In genomic region chr13:100394005-100394695, GRCh38 we compare ENCODE assay signal across 8 cellular contexts.
DNase-seq lines count a peak whose midpoint lies in the region; ATAC-seq and TF ChIP-seq lines count a peak whose summit lies in the region.

No MANE protein-coding gene starts in this region.

- H3K4me3 ChIP-seq in CD8-positive, alpha-beta T cell (ENCODE audit: low read depth, low read length) = no peak overlapping the region
- H3K4me3 ChIP-seq in osteoblast (ENCODE audit: insufficient read depth, low read length) = peak overlapping the region; percentile 64
- no peak overlapping the region for H3K4me3 ChIP-seq in testis

- H3K36me3 Mint-ChIP-seq in CD8-positive, alpha-beta T cell = peaks cover 7% of the 10 kb centered on the region
- H3K36me3 Mint-ChIP-seq in activated T-cell treated with anti-CD3 and anti-CD28 coated beads, Interleukin-2, amount 50 U/mL, for 72 hours (ENCODE audit: insufficient read depth in 2 of 2) = peaks cover 0 to 3% of the 10 kb centered on the region in 2 donors

- H3K27me3 ChIP-seq in CD8-positive, alpha-beta T cell (ENCODE audit: insufficient read depth, low read length) = no peaks in the 10 kb centered on the region
- no peaks in the 10 kb centered on the region for H3K27me3 ChIP-seq in osteoblast (ENCODE audit: insufficient read depth, low read length)
- H3K27me3 ChIP-seq in testis = no peaks in the 10 kb centered on the region

- intact Hi-C loops in CD8-positive, alpha-beta T cell (cut with DNase I, micrococcal nuclease) = no loop called here
- intact Hi-C loops in testis (cut with DNase I; ENCODE audit: low total_unique reads) = no loop called here

- CTCF ChIA-PET in CD8-positive, alpha-beta T cell (lab: Charles Lee) = no interaction called here

- 57 to 59% methylated on average over 9 of the region's 9 CpGs for WGBS in testis, 2 donors

- H3K36me3 ChIP-seq in CD8-positive, alpha-beta T cell (ENCODE audit: insufficient read depth, low read length) = no peaks in the 10 kb centered on the region
- no peaks in the 10 kb centered on the region for H3K36me3 ChIP-seq in osteoblast (ENCODE audit: insufficient read depth, low read length)
- H3K36me3 ChIP-seq in testis (ENCODE audit: low read depth, missing control alignments) = no peaks in the 10 kb centered on the region

- H3K27me3 Mint-ChIP-seq in CD8-positive, alpha-beta T cell (ENCODE audit: low read depth) = no peaks in the 10 kb centered on the region
- H3K27me3 Mint-ChIP-seq in activated T-cell treated with anti-CD3 and anti-CD28 coated beads, Interleukin-2, amount 50 U/mL, for 72 hours (ENCODE audit: low read depth) = no peaks in the 10 kb centered on the region

- H3K4me2 ChIP-seq in osteoblast (ENCODE audit: insufficient read depth, low read length) = peak overlapping the region; percentile 79

- H3K4me1 ChIP-seq in CD8-positive, alpha-beta T cell (ENCODE audit: insufficient read depth, low read length) = no peaks in the 10 kb centered on the region
- peaks cover 38% of the 10 kb centered on the region for H3K4me1 ChIP-seq in osteoblast (ENCODE audit: insufficient read depth, low read length)
- no peaks in the 10 kb centered on the region for H3K4me1 ChIP-seq in testis

- no peaks in the 10 kb centered on the region for H3K9me3 Mint-ChIP-seq in CD8-positive, alpha-beta T cell
- no peaks in the 10 kb centered on the region for H3K9me3 Mint-ChIP-seq in activated T-cell treated with anti-CD3 and anti-CD28 coated beads, Interleukin-2, amount 50 U/mL, for 72 hours

- no peak for TF ChIP-seq CTCF in CD8-positive, alpha-beta T cell (IDR thresholded peaks at IDR 0.05)
- no peak for TF ChIP-seq CTCF in osteoblast (IDR thresholded peaks at IDR 0.05; ENCODE audit: extremely low read depth, low read depth, low read length)
- no peak for TF ChIP-seq CTCF in testis (IDR thresholded peaks at IDR 0.05)

- no peak overlapping the region for H3K27ac ChIP-seq in CD8-positive, alpha-beta T cell (ENCODE audit: low read depth, low read length)
- peak overlapping the region; percentile 92 for H3K27ac ChIP-seq in osteoblast (ENCODE audit: low read depth, low read length)
- H3K27ac ChIP-seq in testis = no peak overlapping the region

- H3K4me1 Mint-ChIP-seq in CD8-positive, alpha-beta T cell (ENCODE audit: low read depth) = peaks cover 14% of the 10 kb centered on the region
- peaks cover 35% of the 10 kb centered on the region for H3K4me1 Mint-ChIP-seq in activated T-cell treated with anti-CD3 and anti-CD28 coated beads, Interleukin-2, amount 50 U/mL, for 72 hours (ENCODE audit: low read depth)

- no peak for TF ChIP-seq POLR2A in testis (IDR thresholded peaks at IDR 0.05)

- H4K20me1 ChIP-seq in osteoblast (ENCODE audit: insufficient read depth, low read length) = no peaks in the 10 kb centered on the region

- H3K4me3 Mint-ChIP-seq in CD8-positive, alpha-beta T cell = no peak overlapping the region
- H3K4me3 Mint-ChIP-seq in activated T-cell treated with anti-CD3 and anti-CD28 coated beads, Interleukin-2, amount 50 U/mL, for 72 hours = peak overlapping the region; percentile 53 to 86

- peak overlapping the region; percentile 24 for H3K27ac Mint-ChIP-seq in CD8-positive, alpha-beta T cell
- peak overlapping the region; percentile 73 for H3K27ac Mint-ChIP-seq in activated T-cell treated with anti-CD3 and anti-CD28 coated beads, Interleukin-2, amount 50 U/mL, for 72 hours

- POLR2A ChIA-PET in CD8-positive, alpha-beta T cell (lab: Charles Lee) = no interaction called here

- peak; percentile 51 for ATAC-seq in CD8-positive, alpha-beta T cell
- ATAC-seq in GM19025 (IDR thresholded peaks at IDR 0.05; ENCODE audit: low read depth, unreplicated experiment) = peak; percentile 84
- ATAC-seq in HG03066 (IDR thresholded peaks at IDR 0.05; ENCODE audit: low read depth, unreplicated experiment) = peak; percentile 92
- peak; percentile 81 to 83 for ATAC-seq in activated T-cell treated with anti-CD3 and anti-CD28 coated beads, Interleukin-2, amount 50 U/mL, for 72 hours (replicated peaks in 1 of 2)

- H3K79me2 ChIP-seq in osteoblast (ENCODE audit: insufficient read depth, low read length) = no peaks in the 10 kb centered on the region

- H3K9me3 ChIP-seq in CD8-positive, alpha-beta T cell (ENCODE audit: low read length) = no peaks in the 10 kb centered on the region
- no peaks in the 10 kb centered on the region for H3K9me3 ChIP-seq in osteoblast (ENCODE audit: low read depth, low read length)
- H3K9me3 ChIP-seq in testis = no peaks in the 10 kb centered on the region

- no peak for DNase-seq in CD8-positive, alpha-beta T cell
- peak; percentile 46 to 60 for DNase-seq in activated T-cell treated with anti-CD3 and anti-CD28 coated beads, Interleukin-2, amount 50 U/mL, for 72 hours
- DNase-seq in osteoblast (ENCODE audit: insufficient read length, low spot score, missing footprints) (peak; percentile 58), mucosa of gallbladder (ENCODE audit: low spot score) (no peak), testis (no peak)
- no peak for DNase-seq in effector CD4-positive, alpha-beta T cell

- H2AFZ ChIP-seq in osteoblast (ENCODE audit: low read length) = peak overlapping the region; percentile 67

Comparison
In these comparisons a context has a peak if more than half of its experiments do, and no peak if none do; other contexts are left out.
1. DNase-seq: peak in activated T-cell treated with anti-CD3 and anti-CD28 coated beads, Interleukin-2, amount 50 U/mL, for 72 hours (2 of 2) and osteoblast (single experiment); none in CD8-positive, alpha-beta T cell (0 of 7), mucosa of gallbladder (single experiment), testis (single experiment) and effector CD4-positive, alpha-beta T cell (single experiment).
2. Peak in every context shown above with its lines, with median percentiles within 50 percentile points of each other: ATAC-seq.